1 cellular context compared by ENCODE assay signal in the genomic region with DNA sequence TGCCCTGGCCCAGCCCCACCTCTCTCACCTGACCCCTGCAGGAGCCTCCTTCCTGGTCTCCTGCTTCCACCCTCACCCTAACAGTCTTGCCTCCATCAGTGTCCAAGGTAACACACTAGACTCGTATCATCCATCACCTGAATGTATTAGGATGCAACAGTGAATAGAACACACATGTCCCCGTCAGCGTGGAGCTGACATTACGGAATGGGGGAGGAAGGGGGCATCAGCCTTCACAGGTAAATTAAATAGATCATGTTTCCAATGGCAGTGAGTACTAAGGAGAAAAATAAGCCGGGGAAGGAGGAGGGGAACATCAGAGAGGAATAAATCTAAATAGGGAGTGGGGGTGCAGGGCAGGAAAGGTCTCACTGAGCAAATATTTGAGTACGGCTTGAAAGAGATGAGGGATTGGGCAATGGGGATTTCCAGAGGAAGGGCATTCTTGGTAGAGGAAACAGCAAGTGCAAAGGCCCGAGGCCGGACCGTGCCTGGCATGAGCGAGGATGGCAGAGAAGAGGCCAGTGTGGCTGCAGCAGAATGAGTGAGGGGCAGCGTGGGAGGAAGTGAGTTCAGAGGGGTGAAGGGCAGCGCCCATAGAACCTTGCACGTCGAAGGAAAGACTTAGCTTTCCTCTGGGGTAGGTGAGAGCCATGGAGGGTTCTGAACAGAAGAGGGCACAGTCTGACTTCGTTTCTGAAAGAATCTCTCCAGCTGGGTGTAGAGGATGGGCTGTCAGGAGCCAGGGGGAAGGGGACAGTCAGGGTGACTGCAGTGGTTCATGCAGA.
TF ChIP-seq lines count a peak whose summit lies in the region.

No MANE protein-coding gene starts in this region.

TF ChIP-seq in HepG2, 621 proteins besides CTCF, POLR2A, EP300 and RAD21 (continued from another document):
- TF ChIP-seq, protein P1, sequence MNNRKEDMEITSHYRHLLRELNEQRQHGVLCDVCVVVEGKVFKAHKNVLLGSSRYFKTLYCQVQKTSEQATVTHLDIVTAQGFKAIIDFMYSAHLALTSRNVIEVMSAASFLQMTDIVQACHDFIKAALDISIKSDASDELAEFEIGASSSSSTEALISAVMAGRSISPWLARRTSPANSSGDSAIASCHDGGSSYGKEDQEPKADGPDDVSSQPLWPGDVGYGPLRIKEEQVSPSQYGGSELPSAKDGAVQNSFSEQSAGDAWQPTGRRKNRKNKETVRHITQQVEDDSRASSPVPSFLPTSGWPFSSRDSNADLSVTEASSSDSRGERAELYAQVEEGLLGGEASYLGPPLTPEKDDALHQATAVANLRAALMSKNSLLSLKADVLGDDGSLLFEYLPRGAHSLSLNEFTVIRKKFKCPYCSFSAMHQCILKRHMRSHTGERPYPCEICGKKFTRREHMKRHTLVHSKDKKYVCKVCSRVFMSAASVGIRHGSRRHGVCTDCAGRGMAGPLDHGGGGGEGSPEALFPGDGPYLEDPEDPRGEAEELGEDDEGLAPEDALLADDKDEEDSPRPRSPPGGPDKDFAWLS (CRISPR knock-in tag; IDR thresholded peaks at IDR 0.05; ENCODE audit: borderline replicate concordance) = no peak
- TF ChIP-seq ZNF101 (CRISPR knock-in tag; IDR thresholded peaks at IDR 0.05; ENCODE audit: borderline replicate concordance, low read depth) (peak; percentile 96), PAX8 (CRISPR knock-in tag; IDR thresholded peaks at IDR 0.05; ENCODE audit: borderline replicate concordance) (0 out of 2 replicates have a peak, but pooled peaks have one; percentile 73), BHLHE40 (IDR thresholded peaks at IDR 0.05; ENCODE audit: low read length) (peak; percentile 72), ZNF207 (IDR thresholded peaks at IDR 0.05; ENCODE audit: borderline replicate concordance) (no peak), ZFP36 (IDR thresholded peaks at IDR 0.05; ENCODE audit: borderline replicate concordance, low read depth, low read length, partially characterized antibody) (no peak), GABPA (IDR thresholded peaks at IDR 0.05; ENCODE audit: low read depth, low read length) (no peak), GABPA (CRISPR knock-in tag; IDR thresholded peaks at IDR 0.05; ENCODE audit: low read depth) (peak; percentile 61; the same call in 1 of the 2 replicates), DR1 (CRISPR knock-in tag; IDR thresholded peaks at IDR 0.05) (no peak), ZNF674 (CRISPR knock-in tag; IDR thresholded peaks at IDR 0.05; ENCODE audit: low read depth) (no peak), ZNF558 (CRISPR knock-in tag; IDR thresholded peaks at IDR 0.05; ENCODE audit: borderline replicate concordance) (no peak; the same call in 1 of the 2 replicates), ZNF816 (CRISPR knock-in tag; IDR thresholded peaks at IDR 0.05; ENCODE audit: borderline replicate concordance) (peak; percentile 92; the same call in 1 of the 2 replicates), ZNF746 (CRISPR knock-in tag; IDR thresholded peaks at IDR 0.05) (peak; percentile 99), SALL1 (CRISPR knock-in tag; IDR thresholded peaks at IDR 0.05) (peak; percentile 97), ZNF577 (CRISPR knock-in tag; IDR thresholded peaks at IDR 0.05; ENCODE audit: borderline replicate concordance, low read depth) (no peak), ZNF672 (CRISPR knock-in tag; IDR thresholded peaks at IDR 0.05) (no peak), ADNP (CRISPR knock-in tag; IDR thresholded peaks at IDR 0.05) (peak; percentile 12; the same call in 1 of the 2 replicates), ZNF589 (CRISPR knock-in tag; conservative IDR thresholded peaks at IDR 0.05) (peak; percentile 94), ZNF30 (CRISPR knock-in tag; IDR thresholded peaks at IDR 0.05) (no peak), PHF20 (CRISPR knock-in tag; IDR thresholded peaks at IDR 0.05) (peak; percentile 55), ZNF782 (CRISPR knock-in tag; IDR thresholded peaks at IDR 0.05; ENCODE audit: borderline replicate concordance) (peak; percentile 88), ZNF451 (CRISPR knock-in tag; IDR thresholded peaks at IDR 0.05) (0 out of 2 replicates have a peak, but pooled peaks have one; percentile 38), FOXC1 (CRISPR knock-in tag; IDR thresholded peaks at IDR 0.05; ENCODE audit: borderline replicate concordance) (no peak; the same call in 1 of the 2 replicates)
- TF ChIP-seq, protein P2, sequence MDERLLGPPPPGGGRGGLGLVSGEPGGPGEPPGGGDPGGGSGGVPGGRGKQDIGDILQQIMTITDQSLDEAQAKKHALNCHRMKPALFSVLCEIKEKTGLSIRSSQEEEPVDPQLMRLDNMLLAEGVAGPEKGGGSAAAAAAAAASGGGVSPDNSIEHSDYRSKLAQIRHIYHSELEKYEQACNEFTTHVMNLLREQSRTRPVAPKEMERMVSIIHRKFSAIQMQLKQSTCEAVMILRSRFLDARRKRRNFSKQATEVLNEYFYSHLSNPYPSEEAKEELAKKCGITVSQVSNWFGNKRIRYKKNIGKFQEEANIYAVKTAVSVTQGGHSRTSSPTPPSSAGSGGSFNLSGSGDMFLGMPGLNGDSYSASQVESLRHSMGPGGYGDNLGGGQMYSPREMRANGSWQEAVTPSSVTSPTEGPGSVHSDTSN (CRISPR knock-in tag; IDR thresholded peaks at IDR 0.05) = no peak
- TF ChIP-seq, protein P3, sequence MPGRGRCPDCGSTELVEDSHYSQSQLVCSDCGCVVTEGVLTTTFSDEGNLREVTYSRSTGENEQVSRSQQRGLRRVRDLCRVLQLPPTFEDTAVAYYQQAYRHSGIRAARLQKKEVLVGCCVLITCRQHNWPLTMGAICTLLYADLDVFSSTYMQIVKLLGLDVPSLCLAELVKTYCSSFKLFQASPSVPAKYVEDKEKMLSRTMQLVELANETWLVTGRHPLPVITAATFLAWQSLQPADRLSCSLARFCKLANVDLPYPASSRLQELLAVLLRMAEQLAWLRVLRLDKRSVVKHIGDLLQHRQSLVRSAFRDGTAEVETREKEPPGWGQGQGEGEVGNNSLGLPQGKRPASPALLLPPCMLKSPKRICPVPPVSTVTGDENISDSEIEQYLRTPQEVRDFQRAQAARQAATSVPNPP (CRISPR knock-in tag; IDR thresholded peaks at IDR 0.05) = no peak
- TF ChIP-seq, protein P4, sequence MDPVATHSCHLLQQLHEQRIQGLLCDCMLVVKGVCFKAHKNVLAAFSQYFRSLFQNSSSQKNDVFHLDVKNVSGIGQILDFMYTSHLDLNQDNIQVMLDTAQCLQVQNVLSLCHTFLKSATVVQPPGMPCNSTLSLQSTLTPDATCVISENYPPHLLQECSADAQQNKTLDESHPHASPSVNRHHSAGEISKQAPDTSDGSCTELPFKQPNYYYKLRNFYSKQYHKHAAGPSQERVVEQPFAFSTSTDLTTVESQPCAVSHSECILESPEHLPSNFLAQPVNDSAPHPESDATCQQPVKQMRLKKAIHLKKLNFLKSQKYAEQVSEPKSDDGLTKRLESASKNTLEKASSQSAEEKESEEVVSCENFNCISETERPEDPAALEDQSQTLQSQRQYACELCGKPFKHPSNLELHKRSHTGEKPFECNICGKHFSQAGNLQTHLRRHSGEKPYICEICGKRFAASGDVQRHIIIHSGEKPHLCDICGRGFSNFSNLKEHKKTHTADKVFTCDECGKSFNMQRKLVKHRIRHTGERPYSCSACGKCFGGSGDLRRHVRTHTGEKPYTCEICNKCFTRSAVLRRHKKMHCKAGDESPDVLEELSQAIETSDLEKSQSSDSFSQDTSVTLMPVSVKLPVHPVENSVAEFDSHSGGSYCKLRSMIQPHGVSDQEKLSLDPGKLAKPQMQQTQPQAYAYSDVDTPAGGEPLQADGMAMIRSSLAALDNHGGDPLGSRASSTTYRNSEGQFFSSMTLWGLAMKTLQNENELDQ (CRISPR knock-in tag; IDR thresholded peaks at IDR 0.05; ENCODE audit: borderline replicate concordance) = peak; percentile 28; the same call in 1 of the 2 replicates
- TF ChIP-seq, protein P5, sequence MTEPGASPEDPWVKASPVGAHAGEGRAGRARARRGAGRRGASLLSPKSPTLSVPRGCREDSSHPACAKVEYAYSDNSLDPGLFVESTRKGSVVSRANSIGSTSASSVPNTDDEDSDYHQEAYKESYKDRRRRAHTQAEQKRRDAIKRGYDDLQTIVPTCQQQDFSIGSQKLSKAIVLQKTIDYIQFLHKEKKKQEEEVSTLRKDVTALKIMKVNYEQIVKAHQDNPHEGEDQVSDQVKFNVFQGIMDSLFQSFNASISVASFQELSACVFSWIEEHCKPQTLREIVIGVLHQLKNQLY (CRISPR knock-in tag; IDR thresholded peaks at IDR 0.05) = peak; percentile 93
- TF ChIP-seq, protein P6, sequence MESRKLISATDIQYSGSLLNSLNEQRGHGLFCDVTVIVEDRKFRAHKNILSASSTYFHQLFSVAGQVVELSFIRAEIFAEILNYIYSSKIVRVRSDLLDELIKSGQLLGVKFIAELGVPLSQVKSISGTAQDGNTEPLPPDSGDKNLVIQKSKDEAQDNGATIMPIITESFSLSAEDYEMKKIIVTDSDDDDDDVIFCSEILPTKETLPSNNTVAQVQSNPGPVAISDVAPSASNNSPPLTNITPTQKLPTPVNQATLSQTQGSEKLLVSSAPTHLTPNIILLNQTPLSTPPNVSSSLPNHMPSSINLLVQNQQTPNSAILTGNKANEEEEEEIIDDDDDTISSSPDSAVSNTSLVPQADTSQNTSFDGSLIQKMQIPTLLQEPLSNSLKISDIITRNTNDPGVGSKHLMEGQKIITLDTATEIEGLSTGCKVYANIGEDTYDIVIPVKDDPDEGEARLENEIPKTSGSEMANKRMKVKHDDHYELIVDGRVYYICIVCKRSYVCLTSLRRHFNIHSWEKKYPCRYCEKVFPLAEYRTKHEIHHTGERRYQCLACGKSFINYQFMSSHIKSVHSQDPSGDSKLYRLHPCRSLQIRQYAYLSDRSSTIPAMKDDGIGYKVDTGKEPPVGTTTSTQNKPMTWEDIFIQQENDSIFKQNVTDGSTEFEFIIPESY (CRISPR knock-in tag; IDR thresholded peaks at IDR 0.05) = peak; percentile 84
- TF ChIP-seq, protein P7, sequence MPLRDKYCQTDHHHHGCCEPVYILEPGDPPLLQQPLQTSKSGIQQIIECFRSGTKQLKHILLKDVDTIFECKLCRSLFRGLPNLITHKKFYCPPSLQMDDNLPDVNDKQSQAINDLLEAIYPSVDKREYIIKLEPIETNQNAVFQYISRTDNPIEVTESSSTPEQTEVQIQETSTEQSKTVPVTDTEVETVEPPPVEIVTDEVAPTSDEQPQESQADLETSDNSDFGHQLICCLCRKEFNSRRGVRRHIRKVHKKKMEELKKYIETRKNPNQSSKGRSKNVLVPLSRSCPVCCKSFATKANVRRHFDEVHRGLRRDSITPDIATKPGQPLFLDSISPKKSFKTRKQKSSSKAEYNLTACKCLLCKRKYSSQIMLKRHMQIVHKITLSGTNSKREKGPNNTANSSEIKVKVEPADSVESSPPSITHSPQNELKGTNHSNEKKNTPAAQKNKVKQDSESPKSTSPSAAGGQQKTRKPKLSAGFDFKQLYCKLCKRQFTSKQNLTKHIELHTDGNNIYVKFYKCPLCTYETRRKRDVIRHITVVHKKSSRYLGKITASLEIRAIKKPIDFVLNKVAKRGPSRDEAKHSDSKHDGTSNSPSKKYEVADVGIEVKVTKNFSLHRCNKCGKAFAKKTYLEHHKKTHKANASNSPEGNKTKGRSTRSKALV (CRISPR knock-in tag; IDR thresholded peaks at IDR 0.05) = no peak; the same call in 1 of the 2 replicates
